Comparison of ENCODE assay signal across 8 cellular contexts in the genomic region with DNA sequence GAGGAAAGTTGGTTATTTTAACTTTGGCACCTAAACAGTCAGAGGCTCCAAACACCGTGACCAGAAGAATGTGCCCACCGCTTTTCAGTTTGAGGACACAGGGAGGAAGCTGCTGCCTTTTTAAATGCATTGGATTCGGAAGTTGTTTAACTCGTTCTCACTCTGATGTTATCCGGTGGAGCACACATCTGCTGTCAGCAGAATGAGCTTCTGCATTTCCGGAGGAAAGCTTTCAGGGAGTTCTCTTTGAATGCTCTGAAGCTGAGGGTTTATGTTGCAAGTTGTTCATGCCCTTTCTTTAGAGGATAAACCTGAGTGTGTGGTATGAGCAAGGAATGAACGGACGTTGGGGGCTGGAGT.
DNase-seq lines count a peak whose midpoint lies in the region; ATAC-seq lines count a peak whose summit lies in the region.

No MANE protein-coding gene starts in this region.

- no peak overlapping the region for H2AK5ac ChIP-seq in neuronal stem cell (ENCODE audit: low read depth, low read length)

- no peak overlapping the region for H4K91ac ChIP-seq in neuronal stem cell (ENCODE audit: low read depth, low read length, poor library complexity)

- H3K9me3 Mint-ChIP-seq in activated CD4-positive, alpha-beta T cell treated with anti-CD3 and anti-CD28 coated beads, Interleukin-2, amount 10 ng/mL, durations not matched to agents 7 days and 5 days = no peaks in the 10 kb centered on the region

- peak overlapping the region; percentile 80 for H2AFZ ChIP-seq in neuronal stem cell (ENCODE audit: low read length)

- H3K4ac ChIP-seq in neuronal stem cell (ENCODE audit: low read length) = no peak overlapping the region

- peak overlapping the region; percentile 47 for H3K4me3 ChIP-seq in SJCRH30
- no peak overlapping the region for H3K4me3 ChIP-seq in esophagus (ENCODE audit: low read depth in 1 of 2, low read length in 2 of 2)
- H3K4me3 ChIP-seq in neuronal stem cell (ENCODE audit: low read length in 2 of 2) = peak overlapping the region in 1 of 2 donors; percentile 43

- H3K4me2 ChIP-seq in neuronal stem cell (ENCODE audit: insufficient read depth, low read length, poor library complexity, severe bottlenecking) = no peak overlapping the region

- peaks cover 18% of the 10 kb centered on the region for H3K4me1 ChIP-seq in SJCRH30
- H3K4me1 ChIP-seq in esophagus (ENCODE audit: control insufficient read depth in 2 of 2, insufficient read depth in 2 of 2, low read length in 1 of 2) = peaks cover 4 to 18% of the 10 kb centered on the region in 2 donors
- peaks cover 17 to 33% of the 10 kb centered on the region in 2 donors for H3K4me1 ChIP-seq in neuronal stem cell (ENCODE audit: control insufficient read depth in 2 of 2, insufficient read depth in 1 of 2, low read depth in 1 of 2, low read length in 2 of 2)

- peak overlapping the region; percentile 8 for H3K4me3 Mint-ChIP-seq in activated CD4-positive, alpha-beta T cell treated with anti-CD3 and anti-CD28 coated beads, Interleukin-2, amount 10 ng/mL, durations not matched to agents 7 days and 5 days

- peak overlapping the region; percentile 70 for H3K27ac Mint-ChIP-seq in activated CD4-positive, alpha-beta T cell treated with anti-CD3 and anti-CD28 coated beads, Interleukin-2, amount 10 ng/mL, durations not matched to agents 7 days and 5 days

- POLR2A ChIA-PET in activated CD4-positive, alpha-beta T cell treated with anti-CD3 and anti-CD28 coated beads, Interleukin-2, amount 10 ng/mL, durations not matched to agents 7 days and 5 days (lab: Charles Lee) = no interaction called here

- H3K36me3 ChIP-seq in SJCRH30 (no peaks in the 10 kb centered on the region), esophagus (ENCODE audit: control insufficient read depth in 2 of 2, insufficient read depth in 2 of 2, low read length in 1 of 2) (no peaks in the 10 kb centered on the region), neuronal stem cell (replicated peaks in 1 of 2; ENCODE audit: control insufficient read depth in 2 of 2, insufficient read depth in 2 of 2, low read length in 2 of 2) (no peaks in the 10 kb centered on the region)

- H2BK120ac ChIP-seq in neuronal stem cell (ENCODE audit: low read depth, low read length) = no peak overlapping the region

- no peaks in the 10 kb centered on the region for H3K27me3 ChIP-seq in SJCRH30
- H3K27me3 ChIP-seq in esophagus (ENCODE audit: control insufficient read depth in 1 of 2, insufficient read depth in 2 of 2, low read length in 2 of 2) = no peaks in the 10 kb centered on the region
- no peaks in the 10 kb centered on the region for H3K27me3 ChIP-seq in neuronal stem cell (ENCODE audit: control insufficient read depth in 3 of 3, insufficient read depth in 3 of 3, low read depth in 1 of 3, low read length in 3 of 3)

- H3K79me1 ChIP-seq in neuronal stem cell (ENCODE audit: low read depth, low read length) = no peaks in the 10 kb centered on the region

- CTCF ChIA-PET in activated CD4-positive, alpha-beta T cell treated with anti-CD3 and anti-CD28 coated beads, Interleukin-2, amount 10 ng/mL, durations not matched to agents 7 days and 5 days (lab: Charles Lee) = no interaction called here

- no peak overlapping the region for H4K8ac ChIP-seq in neuronal stem cell (ENCODE audit: low read depth, low read length)

- ATAC-seq in HG02981 (IDR thresholded peaks at IDR 0.05; ENCODE audit: unreplicated experiment) = no peak

- H3K27me3 Mint-ChIP-seq in activated CD4-positive, alpha-beta T cell treated with anti-CD3 and anti-CD28 coated beads, Interleukin-2, amount 10 ng/mL, durations not matched to agents 7 days and 5 days = peaks cover 32% of the 10 kb centered on the region

- no peak overlapping the region for H3K18ac ChIP-seq in neuronal stem cell (ENCODE audit: low read length)

- no peak overlapping the region for H3K23ac ChIP-seq in neuronal stem cell (ENCODE audit: low read depth, low read length, poor library complexity)

- DNase-seq in activated CD4-positive, alpha-beta T cell treated with anti-CD3 and anti-CD28 coated beads, Interleukin-2, amount 10 ng/mL, durations not matched to agents 7 days and 5 days = peak; percentile 42
- DNase-seq in activated CD4-positive, alpha-beta T cell treated with anti-CD3 and anti-CD28 coated beads, Interleukin-2, amount 50 U/mL, for 4 hours = no peak
- DNase-seq in SJCRH30 (peak in 1 of 2 experiments; percentile 46), neuronal stem cell (ENCODE audit: low spot score) (no peak), SIG-M5 (lab: John Stamatoyannopoulos, UW) (no peak), hippocampal formation (lab: John Stamatoyannopoulos, UW) (no peak)

- 3 to 5% methylated on average over 8 of the region's 8 CpGs for WGBS in esophagus, 2 donors
- no CpG with 5 or more reads among the region's 8 CpGs for WGBS in neuronal stem cell (ENCODE audit: extremely low coverage in 2 of 2, insufficient read length in 2 of 2, insufficient replicate concordance in 1 of 2), 2 donors

- H2BK5ac ChIP-seq in neuronal stem cell (ENCODE audit: low read length) = no peak overlapping the region

- no peak overlapping the region for H2BK12ac ChIP-seq in neuronal stem cell (ENCODE audit: low read length)

- H3K36me3 Mint-ChIP-seq in activated CD4-positive, alpha-beta T cell treated with anti-CD3 and anti-CD28 coated beads, Interleukin-2, amount 10 ng/mL, durations not matched to agents 7 days and 5 days (ENCODE audit: low read depth) = no peaks in the 10 kb centered on the region

- peaks cover 42% of the 10 kb centered on the region for H3K4me1 Mint-ChIP-seq in activated CD4-positive, alpha-beta T cell treated with anti-CD3 and anti-CD28 coated beads, Interleukin-2, amount 10 ng/mL, durations not matched to agents 7 days and 5 days

- H3K9me3 ChIP-seq in SJCRH30 (replicated peaks) = no peaks in the 10 kb centered on the region
- no peaks in the 10 kb centered on the region for H3K9me3 ChIP-seq in esophagus (ENCODE audit: control insufficient read depth in 2 of 2, insufficient read depth in 1 of 2, low read depth in 1 of 2, low read length in 1 of 2)
- no peaks in the 10 kb centered on the region for H3K9me3 ChIP-seq in neuronal stem cell (replicated peaks in 1 of 2; ENCODE audit: control insufficient read depth in 2 of 2, insufficient read depth in 1 of 2, low read depth in 1 of 2, low read length in 2 of 2)

- H3K27ac ChIP-seq in SJCRH30 (peak overlapping the region; percentile 74), esophagus (ENCODE audit: low read depth in 2 of 2, low read length in 1 of 2) (peak overlapping the region; percentile 73 to 76), neuronal stem cell (replicated peaks; ENCODE audit: low read length) (no peak overlapping the region)

- H3K9ac ChIP-seq in neuronal stem cell (ENCODE audit: low read depth, low read length, poor library complexity) = no peak overlapping the region

- no peak overlapping the region for H2BK15ac ChIP-seq in neuronal stem cell (ENCODE audit: low read length)

- H3K14ac ChIP-seq in neuronal stem cell (ENCODE audit: low read length) = no peak overlapping the region
